8 cellular contexts compared by ENCODE assay signal in genomic region chr4:152850377-152850776, GRCh38.
A peak's percentile ranks its signal among the peaks of the same experiment; 100 is the strongest.
DNase-seq lines count a peak whose midpoint lies in the region; ATAC-seq, FAIRE-seq and TF ChIP-seq lines count a peak whose summit lies in the region.

No MANE protein-coding gene starts in this region.

- ATAC-seq in activated CD8-positive, alpha-beta T cell treated with anti-CD3 and anti-CD28 coated beads for 36 hours: peak; percentile 79
- ATAC-seq in stimulated activated effector memory CD8-positive, alpha-beta T cell treated with anti-CD3 and anti-CD28 coated beads, Interleukin-12 subunit alpha, Interleukin-12 subunit beta, amount 100 ng/mL, for 72 hours: peak; percentile 64
- ATAC-seq in GM18858 (IDR thresholded peaks at IDR 0.05; ENCODE audit: unreplicated experiment): no peak

- H3K27me3 Mint-ChIP-seq in activated CD8-positive, alpha-beta T cell treated with anti-CD3 and anti-CD28 coated beads for 36 hours: no peaks in the 10 kb centered on the region
- H3K27me3 Mint-ChIP-seq in activated T-helper 2 cell treated with anti-CD3 and anti-CD28 coated beads, Interferon-gamma antibody, Interleukin-2, Interleukin-4, amounts not matched to agents 10 μg/mL and 5 μg/mL and 100 μg/mL, durations not matched to agents 14 hours and 24 hours and 36 hours (ENCODE audit: low read depth): no peaks in the 10 kb centered on the region

- H3K4me1 Mint-ChIP-seq in activated CD8-positive, alpha-beta T cell treated with anti-CD3 and anti-CD28 coated beads for 36 hours (ENCODE audit: low read depth): peaks cover 19% of the 10 kb centered on the region
- H3K4me1 Mint-ChIP-seq in stimulated activated effector memory CD8-positive, alpha-beta T cell treated with anti-CD3 and anti-CD28 coated beads, Interleukin-12 subunit alpha, Interleukin-12 subunit beta, amount 100 ng/mL, for 72 hours: peaks cover 20% of the 10 kb centered on the region
- H3K4me1 Mint-ChIP-seq in activated T-helper 2 cell treated with anti-CD3 and anti-CD28 coated beads, Interferon-gamma antibody, Interleukin-2, Interleukin-4, amounts not matched to agents 10 μg/mL and 5 μg/mL and 100 μg/mL, durations not matched to agents 14 hours and 24 hours and 36 hours (ENCODE audit: low read depth): peaks cover 13% of the 10 kb centered on the region

- H3K4me3 Mint-ChIP-seq in activated CD8-positive, alpha-beta T cell treated with anti-CD3 and anti-CD28 coated beads for 36 hours: no peak overlapping the region
- no peak overlapping the region for H3K4me3 Mint-ChIP-seq in stimulated activated effector memory CD8-positive, alpha-beta T cell treated with anti-CD3 and anti-CD28 coated beads, Interleukin-12 subunit alpha, Interleukin-12 subunit beta, amount 100 ng/mL, for 72 hours
- H3K4me3 Mint-ChIP-seq in activated T-helper 2 cell treated with anti-CD3 and anti-CD28 coated beads, Interferon-gamma antibody, Interleukin-2, Interleukin-4, amounts not matched to agents 10 μg/mL and 5 μg/mL and 100 μg/mL, durations not matched to agents 14 hours and 24 hours and 36 hours (ENCODE audit: low read depth): no peak overlapping the region

- no peak overlapping the region for H3K27ac ChIP-seq in DOHH2 (ENCODE audit: low read depth, low read length)
- peak overlapping the region; percentile 57 for H3K27ac ChIP-seq in HL-60 (replicated peaks)

- CTCF ChIA-PET in activated CD8-positive, alpha-beta T cell treated with anti-CD3 and anti-CD28 coated beads for 36 hours (lab: Charles Lee): interaction anchor here (3.5 to 4.8 kb wide), 2 partner anchors 234 to 276 kb away, joined by 21 to 58 read pairs; no protein-coding TSS in a partner anchor

- H3K79me2 ChIP-seq in DOHH2 (ENCODE audit: control insufficient read depth, low read length): no peaks in the 10 kb centered on the region

- H3F3A ChIP-seq in DOHH2 (ENCODE audit: control insufficient read depth, insufficient read depth): 0 out of 2 replicates have a peak, but pooled peaks cover 2% of the 10 kb centered on the region

- peak overlapping the region; percentile 65 for H3K4me2 ChIP-seq in DOHH2 (ENCODE audit: low read length)

- intact Hi-C loops in activated CD8-positive, alpha-beta T cell treated with anti-CD3 and anti-CD28 coated beads for 36 hours (cut with micrococcal nuclease): no loop called here
- intact Hi-C loops in activated T-helper 2 cell treated with anti-CD3 and anti-CD28 coated beads, Interferon-gamma antibody, Interleukin-2, Interleukin-4, amounts not matched to agents 10 μg/mL and 5 μg/mL and 100 μg/mL, durations not matched to agents 14 hours and 24 hours and 36 hours (cut with micrococcal nuclease): no loop called here

- H3K27me3 ChIP-seq in DOHH2 (ENCODE audit: control insufficient read depth, low read length) (no peaks in the 10 kb centered on the region), HL-60 (ENCODE audit: insufficient read depth, poor library complexity, severe bottlenecking) (no peaks in the 10 kb centered on the region)

- H3K9me2 ChIP-seq in DOHH2 (replicated peaks; ENCODE audit: control insufficient read depth, low read length): no peaks in the 10 kb centered on the region

- H3K9me3 ChIP-seq in DOHH2 (ENCODE audit: control insufficient read depth, insufficient read depth, low read length): no peaks in the 10 kb centered on the region; the same call in 1 of the 2 replicates

- peaks cover 15% of the 10 kb centered on the region for H3K9me3 Mint-ChIP-seq in activated CD8-positive, alpha-beta T cell treated with anti-CD3 and anti-CD28 coated beads for 36 hours
- H3K9me3 Mint-ChIP-seq in stimulated activated effector memory CD8-positive, alpha-beta T cell treated with anti-CD3 and anti-CD28 coated beads, Interleukin-12 subunit alpha, Interleukin-12 subunit beta, amount 100 ng/mL, for 72 hours: peaks cover 7% of the 10 kb centered on the region
- peaks cover 24% of the 10 kb centered on the region for H3K9me3 Mint-ChIP-seq in activated T-helper 2 cell treated with anti-CD3 and anti-CD28 coated beads, Interferon-gamma antibody, Interleukin-2, Interleukin-4, amounts not matched to agents 10 μg/mL and 5 μg/mL and 100 μg/mL, durations not matched to agents 14 hours and 24 hours and 36 hours

- peak overlapping the region; percentile 58 for H3K4me3 ChIP-seq in DOHH2 (ENCODE audit: low read length)
- no peak overlapping the region for H3K4me3 ChIP-seq in HL-60 (replicated peaks; ENCODE audit: insufficient read depth, low read length)

- H4K20me1 ChIP-seq in DOHH2 (ENCODE audit: control insufficient read depth, insufficient read depth, low read depth, low read length): no peaks in the 10 kb centered on the region

- FAIRE-seq in D721Med (lab: Jason Lieb, UNC): no peak

- peak overlapping the region; percentile 29 for H3K27ac Mint-ChIP-seq in activated CD8-positive, alpha-beta T cell treated with anti-CD3 and anti-CD28 coated beads for 36 hours
- no peak overlapping the region for H3K27ac Mint-ChIP-seq in stimulated activated effector memory CD8-positive, alpha-beta T cell treated with anti-CD3 and anti-CD28 coated beads, Interleukin-12 subunit alpha, Interleukin-12 subunit beta, amount 100 ng/mL, for 72 hours
- H3K27ac Mint-ChIP-seq in activated T-helper 2 cell treated with anti-CD3 and anti-CD28 coated beads, Interferon-gamma antibody, Interleukin-2, Interleukin-4, amounts not matched to agents 10 μg/mL and 5 μg/mL and 100 μg/mL, durations not matched to agents 14 hours and 24 hours and 36 hours: no peak overlapping the region

- H3K4me1 ChIP-seq in DOHH2 (ENCODE audit: control insufficient read depth, low read length): peaks cover 25% of the 10 kb centered on the region

- H3K36me3 Mint-ChIP-seq in activated CD8-positive, alpha-beta T cell treated with anti-CD3 and anti-CD28 coated beads for 36 hours (ENCODE audit: low read depth): peaks cover 15% of the 10 kb centered on the region
- no peaks in the 10 kb centered on the region for H3K36me3 Mint-ChIP-seq in stimulated activated effector memory CD8-positive, alpha-beta T cell treated with anti-CD3 and anti-CD28 coated beads, Interleukin-12 subunit alpha, Interleukin-12 subunit beta, amount 100 ng/mL, for 72 hours
- H3K36me3 Mint-ChIP-seq in activated T-helper 2 cell treated with anti-CD3 and anti-CD28 coated beads, Interferon-gamma antibody, Interleukin-2, Interleukin-4, amounts not matched to agents 10 μg/mL and 5 μg/mL and 100 μg/mL, durations not matched to agents 14 hours and 24 hours and 36 hours (ENCODE audit: low read depth): peaks cover 27% of the 10 kb centered on the region

- POLR2A ChIA-PET in activated CD8-positive, alpha-beta T cell treated with anti-CD3 and anti-CD28 coated beads for 36 hours (lab: Charles Lee): no interaction called here

- TF ChIP-seq CTCF in DOHH2 (IDR thresholded peaks at IDR 0.05; ENCODE audit: low read depth, low read length, poor library complexity, severe bottlenecking): no peak
- no peak for TF ChIP-seq CTCF in HL-60 (IDR thresholded peaks at IDR 0.05; ENCODE audit: insufficient read depth, low read length)
- no peak for TF ChIP-seq CTCF in activated CD8-positive, alpha-beta T cell treated with anti-CD3 and anti-CD28 coated beads for 36 hours (IDR thresholded peaks at IDR 0.05)
- TF ChIP-seq CTCF in D721Med (IDR thresholded peaks at IDR 0.05; ENCODE audit: insufficient read depth, missing control alignments): no peak

- no peaks in the 10 kb centered on the region for H3K36me3 ChIP-seq in DOHH2 (ENCODE audit: control insufficient read depth, low read length)

- DNase-seq in HL-60 (ENCODE audit: low read depth in 1 of 2, low spot score in 1 of 2): peak; percentile 54 to 89
- DNase-seq in activated CD8-positive, alpha-beta T cell treated with anti-CD3 and anti-CD28 coated beads for 36 hours: peak; percentile 68
- DNase-seq in iPS DF 4.7 (ENCODE audit: extremely low read depth, low spot score): peak; percentile 85
- DNase-seq in stimulated activated effector memory CD8-positive, alpha-beta T cell treated with anti-CD3 and anti-CD28 coated beads, Interleukin-12 subunit alpha, Interleukin-12 subunit beta, amount 100 ng/mL, for 72 hours (ENCODE audit: low spot score in 2 of 2): no peak
- DNase-seq in D721Med (ENCODE audit: insufficient read length, low spot score): no peak
- DNase-seq in activated T-helper 2 cell treated with anti-CD3 and anti-CD28 coated beads, Interferon-gamma antibody, Interleukin-2, Interleukin-4, amounts not matched to agents 10 μg/mL and 5 μg/mL and 100 μg/mL, durations not matched to agents 14 hours and 24 hours and 36 hours (ENCODE audit: low spot score): no peak

Comparison
In these comparisons a context has a peak if more than half of its experiments do, and no peak if none do; other contexts are left out.
1. DNase-seq: peak in HL-60 (2 of 2), activated CD8-positive, alpha-beta T cell treated with anti-CD3 and anti-CD28 coated beads for 36 hours (single experiment) and iPS DF 4.7 (single experiment); none in stimulated activated effector memory CD8-positive, alpha-beta T cell treated with anti-CD3 and anti-CD28 coated beads, Interleukin-12 subunit alpha, Interleukin-12 subunit beta, amount 100 ng/mL, for 72 hours (0 of 2), D721Med (single experiment) and activated T-helper 2 cell treated with anti-CD3 and anti-CD28 coated beads, Interferon-gamma antibody, Interleukin-2, Interleukin-4, amounts not matched to agents 10 μg/mL and 5 μg/mL and 100 μg/mL, durations not matched to agents 14 hours and 24 hours and 36 hours (single experiment).